In the genomic region with DNA sequence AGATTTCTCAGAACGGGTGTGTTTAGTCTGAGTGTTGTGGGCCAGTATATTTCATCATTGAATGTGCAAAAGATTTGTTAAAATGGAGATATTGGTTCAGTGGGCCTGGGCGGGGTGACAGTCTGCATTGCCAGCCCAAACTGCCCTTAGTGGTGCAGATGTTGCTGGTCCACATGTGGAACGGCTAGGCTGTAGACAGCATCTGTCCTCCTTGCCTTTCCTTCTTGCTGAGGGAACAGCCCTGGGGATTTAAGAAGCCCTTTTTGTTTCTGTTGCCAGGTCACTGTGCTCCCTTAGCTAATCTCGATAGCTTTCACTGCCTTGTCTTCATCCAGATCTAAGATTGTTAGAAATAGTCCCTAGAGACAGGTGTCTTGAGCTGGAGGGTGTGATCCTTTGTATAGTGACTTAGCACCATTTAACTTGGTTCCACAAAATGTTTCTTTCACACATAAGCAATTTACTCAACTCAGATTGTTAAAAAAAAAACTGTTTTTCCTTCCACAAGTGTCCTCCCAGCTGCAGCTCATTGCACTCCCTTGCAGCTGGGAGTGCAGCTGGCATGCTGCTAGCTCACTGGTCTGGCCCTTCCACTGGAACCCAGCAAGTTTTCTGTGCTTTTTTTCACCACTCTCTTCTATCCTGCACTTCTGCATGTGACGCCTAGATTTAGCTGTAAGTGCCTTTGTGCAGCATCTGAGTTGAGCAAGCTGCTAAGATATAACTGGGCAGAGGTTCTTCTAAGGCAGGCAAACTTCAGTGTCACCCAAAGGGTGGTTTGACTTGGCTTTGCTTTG, we compare ENCODE assay signal across 18 cellular contexts. TPM values are rescaled to one million over a fixed set of nuclear protein-coding genes. Genes with fewer than 3 reads are reported as not detected.
DNase-seq lines count a peak whose midpoint lies in the region; ATAC-seq and TF ChIP-seq lines count a peak whose summit lies in the region.
"Had no signal": no experiment of that assay in that cellular context is flagged by ENCODE, and none has a peak within 500 bp of the region (broad histone marks: within the 10 kb centered on the region; RNA-seq: fewer than 3 reads in every experiment).

No MANE protein-coding gene starts in this region.

- peaks cover 18 to 40% (median 29%) of the 10 kb centered on the region in 3 donors for H3K4me1 Mint-ChIP-seq in naive B cell

- H3K27ac Mint-ChIP-seq in naive B cell: peak overlapping the region in 4 of 6 donors; percentile 21 to 87 (median 42)
- H3K27ac Mint-ChIP-seq: dendritic cell treated with granulocyte-macrophage colony-stimulating factor and Interleukin-4, amounts not matched to agents 40 ng/mL and 50 ng/mL, for 4 days had no signal

- H3K27ac ChIP-seq in cingulate gyrus (ENCODE audit: low read depth, low read length): peak overlapping the region; percentile 8
- H3K27ac ChIP-seq: neutrophil, SJSA1, VCaP had no signal

- intact Hi-C loops in Right ventricle myocardium superior (cut with DNase I): no loop called here
- intact Hi-C loops in cardiac septum (cut with DNase I): no loop called here

- H3K27me3 Mint-ChIP-seq in naive B cell: peaks cover 4 to 12% (median 9%) of the 10 kb centered on the region in 3 donors

- H3K9me3 Mint-ChIP-seq in naive B cell: no peaks in the 10 kb centered on the region
- H3K9me3 Mint-ChIP-seq: dendritic cell treated with granulocyte-macrophage colony-stimulating factor and Interleukin-4, amounts not matched to agents 40 ng/mL and 50 ng/mL, for 4 days had no signal

- TF ChIP-seq CTCF in GM10248 (IDR thresholded peaks at IDR 0.05; ENCODE audit: control extremely low read depth, extremely low read depth, low read depth, missing control alignments): no peak

- DNase-seq in Right ventricle myocardium superior (peak; percentile 48), cardiac septum (ENCODE audit: low spot score) (no peak), naive B cell (no peak), GM10248 (ENCODE audit: extremely low spot score) (no peak), NCI-H510A (lab: John Stamatoyannopoulos, UW) (no peak), midbrain (lab: John Stamatoyannopoulos, UW) (no peak), C1 segment of cervical spinal cord (lab: John Stamatoyannopoulos, UW) (no peak)
- DNase-seq: activated CD8-positive, alpha-beta memory T cell treated with anti-CD3 and anti-CD28 coated beads, Interleukin-2, amount 50 U/mL, for 48 hours; DND-41; NCI-H146; NK-92 treated with Interleukin-12 subunit alpha and Interleukin-12 subunit beta, amount 100 ng/mL, for 24 hours; upper lobe of left lung had no signal

- H3K4me3 Mint-ChIP-seq in naive B cell: peak overlapping the region in 1 of 8 donors; percentile 59
- H3K4me3 Mint-ChIP-seq: dendritic cell treated with granulocyte-macrophage colony-stimulating factor and Interleukin-4, amounts not matched to agents 40 ng/mL and 50 ng/mL, for 4 days had no signal

- peak; percentile 13 for ATAC-seq in Right ventricle myocardium superior (ENCODE audit: poor library complexity)
- ATAC-seq in naive B cell (ENCODE audit: low read depth in 2 of 2): no peak

- H3K36me3 Mint-ChIP-seq in naive B cell: no peaks in the 10 kb centered on the region

- POLR2A ChIA-PET in GM10248 (lab: Yijun Ruan, JAX): no interaction called here

- CTCF ChIA-PET in GM10248 (lab: Yijun Ruan, JAX): interaction anchor here (1.3 kb wide), 1 partner anchor 12 kb away, joined by 3 read pairs; no protein-coding TSS in a partner anchor

RNA-seq across cellular contexts. Expression of a gene that starts 37.5 kb away (rescaled TPM):
- total RNA-seq in Right ventricle myocardium superior (0.38 TPM), cardiac septum (2.6 TPM)
- polyA plus RNA-seq in naive B cell (ENCODE audit: low read depth in 6 of 6): not detected
- total RNA-seq: SJSA1 had no signal
- polyA plus RNA-seq: keratinocyte had no signal
